18 cellular contexts compared by ENCODE assay signal in genomic region chr1:7526196-7526866, GRCh38.
DNase-seq lines count a peak whose midpoint lies in the region; ATAC-seq and TF ChIP-seq lines count a peak whose summit lies in the region.
"Had no signal": no experiment of that assay in that cellular context is flagged by ENCODE, and none has a peak within 500 bp of the region (broad histone marks: within the 10 kb centered on the region; RNA-seq: fewer than 3 reads in every experiment).

No MANE protein-coding gene starts in this region.

- peak; percentile 54 for ATAC-seq in HCT116
- peak; percentile 39 for ATAC-seq in foreskin keratinocyte
- ATAC-seq in HG02678 (IDR thresholded peaks at IDR 0.05; ENCODE audit: unreplicated experiment) = no peak
- ATAC-seq: gastrocnemius medialis, left lobe of liver, pancreas had no signal

- DNase-seq in HCT116 (ENCODE audit: low read depth, low spot score) (no peak), RWPE1 (ENCODE audit: low spot score) (peak; percentile 58), foreskin keratinocyte (peak; percentile 16 to 50), renal cortical epithelial cell (ENCODE audit: low read depth) (peak; percentile 59), mesenteric fat pad (ENCODE audit: low spot score) (no peak), HEK293T (ENCODE audit: extremely low spot score) (no peak)
- DNase-seq: activated CD4-positive, alpha-beta T cell treated with anti-CD3 and anti-CD28 coated beads, Interleukin-2, amount 10 ng/mL, durations not matched to agents 24 days and 14 days; activated naive CD4-positive, alpha-beta T cell treated with anti-CD3 and anti-CD28 coated beads, Interleukin-2, amount 10 ng/mL, durations not matched to agents 7 days and 5 days; gastrocnemius medialis; Kasumi-1; NCI-H748 treated with DMSO at 0.1 percent for 48 hours; stimulated activated CD4-positive, alpha-beta T cell treated with anti-CD3 and anti-CD28 coated beads, Interleukin-2, amount 100 ng/mL, for 48 hours; uterus had no signal

- TF ChIP-seq CTCF in HCT116 (IDR thresholded peaks at IDR 0.05 in 2 of 3, conservative IDR thresholded peaks at IDR 0.05 in 1 of 3; ENCODE audit: borderline replicate concordance in 1 of 3, insufficient read depth in 1 of 3, low read depth in 2 of 3, low read length in 2 of 3) = no peak
- TF ChIP-seq CTCF in RWPE1 (conservative IDR thresholded peaks at IDR 0.05; ENCODE audit: low read depth) = no peak
- no peak for TF ChIP-seq CTCF in foreskin keratinocyte (conservative IDR thresholded peaks at IDR 0.05)

- H3K27ac ChIP-seq in HCT116 (ENCODE audit: low read depth, low read length) (no peak overlapping the region), RWPE1 (peak overlapping the region; percentile 76), foreskin keratinocyte (no peak overlapping the region)
- H3K27ac ChIP-seq: coronary artery, gastrocnemius medialis, pancreas, PC-9, uterus had no signal

- no peaks in the 10 kb centered on the region for H4K20me1 ChIP-seq in HCT116 (ENCODE audit: insufficient read depth)

- H2AFZ ChIP-seq in HCT116 (ENCODE audit: low read depth, low read length, poor library complexity, severe bottlenecking) = no peak overlapping the region
- H2AFZ ChIP-seq: PC-9 had no signal

- H3K9ac ChIP-seq in HCT116 (ENCODE audit: low read length) = no peak overlapping the region

- no peak for TF ChIP-seq POLR2A in HCT116 (IDR thresholded peaks at IDR 0.05; ENCODE audit: borderline replicate concordance, extremely low read depth, insufficient read depth, insufficient read length)

- no peaks in the 10 kb centered on the region for H3K9me2 ChIP-seq in HCT116 (ENCODE audit: insufficient read depth)

- TF ChIP-seq RAD21 in HCT116 (IDR thresholded peaks at IDR 0.05; ENCODE audit: low read depth) = no peak

- no peaks in the 10 kb centered on the region for H3K9me3 ChIP-seq in HCT116 (ENCODE audit: control insufficient read depth in 1 of 2, insufficient read depth in 1 of 2, low read depth in 1 of 2, low read length in 2 of 2)
- H3K9me3 ChIP-seq: gastrocnemius medialis, pancreas, uterus had no signal

- H3K4me1 ChIP-seq in HCT116 (ENCODE audit: control insufficient read depth in 1 of 2, insufficient read depth in 2 of 2, low read length in 2 of 2) (peaks cover 0 to 11% of the 10 kb centered on the region in 2 experiments; a peak in 1 of 4 replicates), foreskin keratinocyte (no peaks in the 10 kb centered on the region)
- H3K4me1 ChIP-seq: gastrocnemius medialis, pancreas, uterus had no signal

- intact Hi-C loops in HCT116 (cut with micrococcal nuclease) = no loop called here

- H3K27me3 ChIP-seq in HCT116 (ENCODE audit: insufficient read depth, low read length) (no peaks in the 10 kb centered on the region), foreskin keratinocyte (peaks cover under 1% of the 10 kb centered on the region)
- H3K27me3 ChIP-seq: pancreas, uterus had no signal

- no TSS peak for BruUV-seq in HCT116 (replicated peaks; lab: Mats Ljungman, UMichigan)

- H3K4me2 ChIP-seq in HCT116 (ENCODE audit: low read length) = peak overlapping the region; percentile 7; the same call in 1 of the 2 replicates
- H3K4me2 ChIP-seq: PC-9 had no signal

- POLR2A ChIA-PET in HCT116 (lab: Charles Lee) = no interaction called here
- POLR2A ChIA-PET in RWPE1 (lab: Yijun Ruan, JAX; ENCODE audit: low non-redundant PET) = no interaction called here
- POLR2A ChIA-PET in HEK293T (lab: Yijun Ruan, JAX) = no interaction called here

- no peak overlapping the region for H3K4me3 ChIP-seq in HCT116 (replicated peaks in 1 of 2; ENCODE audit: low read depth in 1 of 2, low read length in 2 of 2)
- H3K4me3 ChIP-seq: coronary artery, gastrocnemius medialis, pancreas, PC-9, uterus had no signal

- CTCF ChIA-PET in HCT116 (lab: Charles Lee) (no interaction called here), RWPE1 (lab: Yijun Ruan, JAX) (no interaction called here), HEK293T (lab: Yijun Ruan, JAX) (no interaction called here)

- H3K36me3 ChIP-seq in HCT116 (ENCODE audit: control insufficient read depth in 1 of 2, insufficient read depth in 2 of 2, low read length in 2 of 2) = no peaks in the 10 kb centered on the region
- H3K36me3 ChIP-seq: gastrocnemius medialis, pancreas, uterus had no signal

- no peaks in the 10 kb centered on the region for H3K79me2 ChIP-seq in HCT116 (ENCODE audit: insufficient read depth, low read length)

- RAD21 ChIA-PET in HCT116 (lab: Charles Lee; ENCODE audit: low non-redundant PET in 1 of 2, low total read pairs in 2 of 2, uncharacterized antibody in 2 of 2, unreplicated experiment in 2 of 2) = no interaction called here

TF ChIP-seq in HCT116, 20 proteins besides CTCF, POLR2A, EP300 and RAD21:
- no peak for TF ChIP-seq JUND (IDR thresholded peaks at IDR 0.05)
- TF ChIP-seq EZH2phosphoT487 (IDR thresholded peaks at IDR 0.05; ENCODE audit: borderline replicate concordance) = no peak
- no peak for TF ChIP-seq EZH2 (IDR thresholded peaks at IDR 0.05)
- no peak for TF ChIP-seq SP1 (IDR thresholded peaks at IDR 0.05; ENCODE audit: low read depth)
- no peak for TF ChIP-seq CEBPB (IDR thresholded peaks at IDR 0.05; ENCODE audit: low read depth)
- TF ChIP-seq ELF1 (IDR thresholded peaks at IDR 0.05; ENCODE audit: borderline replicate concordance, low read depth) = no peak

TF ChIP-seq in HEK293T, 16 proteins besides CTCF, POLR2A, EP300 and RAD21:
- TF ChIP-seq ELF4 (IDR thresholded peaks at IDR 0.05) = no peak
- no peak for TF ChIP-seq FOXK2 (IDR thresholded peaks at IDR 0.05)
- no peak for TF ChIP-seq ARNT (IDR thresholded peaks at IDR 0.05)
- TF ChIP-seq TARDBP (IDR thresholded peaks at IDR 0.05) = no peak
- TF ChIP-seq CTBP1 (IDR thresholded peaks at IDR 0.05; ENCODE audit: borderline replicate concordance) = no peak
- TF ChIP-seq NFRKB (IDR thresholded peaks at IDR 0.05) = no peak
- no peak for TF ChIP-seq BHLHE40 (IDR thresholded peaks at IDR 0.05; ENCODE audit: borderline replicate concordance)
- no peak for TF ChIP-seq FOXM1 (IDR thresholded peaks at IDR 0.05; ENCODE audit: borderline replicate concordance)
- TF ChIP-seq PKNOX1 (IDR thresholded peaks at IDR 0.05) = no peak
- no peak for TF ChIP-seq L3MBTL2 (conservative IDR thresholded peaks at IDR 0.05)
- TF ChIP-seq SP1 (IDR thresholded peaks at IDR 0.05) = no peak
- TF ChIP-seq LEF1 (IDR thresholded peaks at IDR 0.05; ENCODE audit: borderline replicate concordance) = no peak
- no peak for TF ChIP-seq HDGF (IDR thresholded peaks at IDR 0.05; ENCODE audit: borderline replicate concordance)
- TF ChIP-seq FOXA1 (IDR thresholded peaks at IDR 0.05) = no peak
- TF ChIP-seq ZNF384 (IDR thresholded peaks at IDR 0.05) = no peak
- no peak for TF ChIP-seq SUZ12 (IDR thresholded peaks at IDR 0.05)
TF ChIP-seq in HEK293T: peak in this region for 0.

Comparison
In these comparisons a context has a peak if more than half of its experiments do, and no peak if none do; other contexts are left out.
1. DNase-seq: peak in RWPE1 (single experiment), foreskin keratinocyte (2 of 2) and renal cortical epithelial cell (single experiment); none in HCT116 (single experiment), mesenteric fat pad (single experiment) and HEK293T (single experiment).